ENCODE assay signal across 8 cellular contexts in genomic region chr1:211680752-211681327, GRCh38. TPM values are rescaled to one million over a fixed set of nuclear protein-coding genes. Genes with fewer than 3 reads are reported as not detected.
A peak's percentile ranks its signal among the peaks of the same experiment; 100 is the strongest.
DNase-seq lines count a peak whose midpoint lies in the region; ATAC-seq and TF ChIP-seq lines count a peak whose summit lies in the region.

No MANE protein-coding gene starts in this region.

- no peak overlapping the region for H3K9ac ChIP-seq in SK-N-SH

- H3K4me1 Mint-ChIP-seq in progenitor cell of endocrine pancreas (ENCODE audit: low read depth) = peaks cover 6% of the 10 kb centered on the region

- H3K9me3 Mint-ChIP-seq in progenitor cell of endocrine pancreas (ENCODE audit: low read depth) = no peaks in the 10 kb centered on the region

- DNase-seq in NCI-H1105 (lab: John Stamatoyannopoulos, UW) = peak; percentile 88
- peak; percentile 83 for DNase-seq in SK-N-SH
- peak; percentile 15 to 62 (median 26) for DNase-seq in activated naive CD4-positive, alpha-beta T cell (lab: John Stamatoyannopoulos, UW)
- peak; percentile 93 for DNase-seq in globus pallidus (ENCODE audit: low spot score)
- peak; percentile 30 for DNase-seq in progenitor cell of endocrine pancreas (ENCODE audit: low spot score, unreplicated experiment)
- peak; percentile 55 to 58 for DNase-seq in uterus

- H3K9me2 ChIP-seq in SK-N-SH = no peaks in the 10 kb centered on the region

- H3K36me3 ChIP-seq in SK-N-SH (replicated peaks in 1 of 2; ENCODE audit: control insufficient read depth in 1 of 2, insufficient read depth in 2 of 2, low read length in 1 of 2) (no peaks in the 10 kb centered on the region), uterus (no peaks in the 10 kb centered on the region)

- peak overlapping the region in 1 of 2 experiments; percentile 36; a peak in 1 of 4 replicates for H3K27ac ChIP-seq in SK-N-SH (ENCODE audit: low read depth in 2 of 2, low read length in 1 of 2)
- H3K27ac ChIP-seq in uterus = no peak overlapping the region

- H3K4me2 ChIP-seq in SK-N-SH = no peak overlapping the region

- H3F3A ChIP-seq in SK-N-SH (replicated peaks; ENCODE audit: insufficient read depth) = no peaks in the 10 kb centered on the region

- no peak overlapping the region for H3K27ac Mint-ChIP-seq in progenitor cell of endocrine pancreas

- H3K79me2 ChIP-seq in SK-N-SH (ENCODE audit: insufficient read depth) = no peaks in the 10 kb centered on the region

- CTCF ChIA-PET in SK-N-SH (lab: Yijun Ruan, JAX) = interaction anchor here (0.5 to 7.4 kb wide), 77 partner anchors 9 to 958 kb away, joined by 3 to 85 read pairs (median 4); partner anchors contain the start of genes DTL, INTS7, PPP2R5A and RD3

- no peaks in the 10 kb centered on the region for H3K36me3 Mint-ChIP-seq in progenitor cell of endocrine pancreas (ENCODE audit: insufficient read depth)

- peak; percentile 95 for TF ChIP-seq RAD21 in SK-N-SH (IDR thresholded peaks at IDR 0.05; ENCODE audit: low read length)

- H3K9me3 ChIP-seq in SK-N-SH (no peaks in the 10 kb centered on the region), uterus (no peaks in the 10 kb centered on the region)

- intact Hi-C loops in uterus (cut with DNase I; ENCODE audit: low total_unique reads) = no loop called here

- H3K4me1 ChIP-seq in SK-N-SH (ENCODE audit: control insufficient read depth in 1 of 2, insufficient read depth in 2 of 2, low read depth in 1 of 2, low read length in 1 of 2) = peaks cover 0 to 2% of the 10 kb centered on the region in 2 experiments; a peak in 3 of 4 replicates
- H3K4me1 ChIP-seq in uterus = no peaks in the 10 kb centered on the region

- ATAC-seq in HG02759 (IDR thresholded peaks at IDR 0.05; ENCODE audit: unreplicated experiment) = peak; percentile 85

- TF ChIP-seq POLR2A in uterus (IDR thresholded peaks at IDR 0.05) = no peak

- H3K27me3 Mint-ChIP-seq in progenitor cell of endocrine pancreas = no peaks in the 10 kb centered on the region

- WGBS in SK-N-SH (ENCODE audit: low lambda C conversion rate) = 2% methylated on average over 9 of the region's 9 CpGs

- peak overlapping the region; percentile 82; the same call in 1 of the 2 replicates for H2AFZ ChIP-seq in SK-N-SH (ENCODE audit: low read depth)

- H3K4me3 Mint-ChIP-seq in progenitor cell of endocrine pancreas (ENCODE audit: low read depth) = no peak overlapping the region

- H4K20me1 ChIP-seq in SK-N-SH (ENCODE audit: insufficient read depth) = no peaks in the 10 kb centered on the region

- H3K4me3 ChIP-seq in GM12875 (ENCODE audit: low read depth, low read length) = no peak overlapping the region
- no peak overlapping the region for H3K4me3 ChIP-seq in SK-N-SH (ENCODE audit: low read depth in 2 of 2, low read length in 1 of 2)
- no peak overlapping the region for H3K4me3 ChIP-seq in uterus

- TF ChIP-seq EP300 in SK-N-SH (IDR thresholded peaks at IDR 0.05; ENCODE audit: borderline replicate concordance in 1 of 2, low read depth in 1 of 2, low read length in 1 of 2) = no peak

- H3K27me3 ChIP-seq in SK-N-SH (ENCODE audit: insufficient read depth) (no peaks in the 10 kb centered on the region), uterus (no peaks in the 10 kb centered on the region)

- POLR2A ChIA-PET in SK-N-SH (lab: Yijun Ruan, JAX) = interaction anchor here (1.5 kb wide), 1 partner anchor 354 kb away, joined by 5 read pairs; the partner anchor contains the start of genes DTL and INTS7

- TF ChIP-seq CTCF in GM12875 (IDR thresholded peaks at IDR 0.05; ENCODE audit: borderline replicate concordance, insufficient read depth, low read depth, low read length) (peak; percentile 52; the same call in 1 of the 2 replicates), SK-N-SH (IDR thresholded peaks at IDR 0.05) (peak; percentile 74), progenitor cell of endocrine pancreas (IDR thresholded peaks at IDR 0.05; ENCODE audit: unreplicated experiment) (peak; percentile 76), uterus (IDR thresholded peaks at IDR 0.05) (peak; percentile 53 to 76 (median 68))

TF ChIP-seq in SK-N-SH, 30 proteins besides CTCF, POLR2A, EP300 and RAD21:
- TF ChIP-seq ELF1 (IDR thresholded peaks at IDR 0.05) (no peak), NRF1 (IDR thresholded peaks at IDR 0.05; ENCODE audit: low read depth, low read length) (peak; percentile 92), IRF3 (IDR thresholded peaks at IDR 0.05; ENCODE audit: low read depth, low read length) (no peak), SMC3 (IDR thresholded peaks at IDR 0.05; ENCODE audit: low read depth, low read length) (peak; percentile 66), MEF2A (IDR thresholded peaks at IDR 0.05; ENCODE audit: borderline replicate concordance, low read depth) (no peak), MAX (IDR thresholded peaks at IDR 0.05; ENCODE audit: low read depth) (peak; percentile 23; the same call in 1 of the 2 replicates), USF1 (IDR thresholded peaks at IDR 0.05; ENCODE audit: borderline replicate concordance, low read depth) (no peak), TEAD4 (IDR thresholded peaks at IDR 0.05; ENCODE audit: borderline replicate concordance, insufficient read depth) (no peak)

RNA-seq across cellular contexts. Expression of gene NEK2, which starts 5.4 kb away (rescaled TPM):
- 8.2 and 9.4 TPM in 2 replicates for polyA plus RNA-seq in SK-N-SH (2012; rRNA removed)
- polyA plus RNA-seq in SK-N-SH (2012; cell fraction: cytosol; rRNA removed) = 11.5 and 12.7 TPM in 2 replicates
- polyA plus RNA-seq in SK-N-SH (2012; cell fraction: nucleus; rRNA removed) = 3.4 and 4.2 TPM in 2 replicates
- 17.6 and 20.8 TPM in 2 replicates for total RNA-seq in progenitor cell of endocrine pancreas
- 10 to 100 TPM in 1 of 4 donors, not detected in 3; 17.7 TPM for total RNA-seq in uterus

Comparison
In these comparisons a context has a peak if more than half of its experiments do, and no peak if none do; other contexts are left out.
1. DNase-seq: peak in every context shown above with its lines; median percentile 93 in globus pallidus; 88 in NCI-H1105; 83 in SK-N-SH; 56 in uterus; 30 in progenitor cell of endocrine pancreas; 26 in activated naive CD4-positive, alpha-beta T cell.